In the genomic region with DNA sequence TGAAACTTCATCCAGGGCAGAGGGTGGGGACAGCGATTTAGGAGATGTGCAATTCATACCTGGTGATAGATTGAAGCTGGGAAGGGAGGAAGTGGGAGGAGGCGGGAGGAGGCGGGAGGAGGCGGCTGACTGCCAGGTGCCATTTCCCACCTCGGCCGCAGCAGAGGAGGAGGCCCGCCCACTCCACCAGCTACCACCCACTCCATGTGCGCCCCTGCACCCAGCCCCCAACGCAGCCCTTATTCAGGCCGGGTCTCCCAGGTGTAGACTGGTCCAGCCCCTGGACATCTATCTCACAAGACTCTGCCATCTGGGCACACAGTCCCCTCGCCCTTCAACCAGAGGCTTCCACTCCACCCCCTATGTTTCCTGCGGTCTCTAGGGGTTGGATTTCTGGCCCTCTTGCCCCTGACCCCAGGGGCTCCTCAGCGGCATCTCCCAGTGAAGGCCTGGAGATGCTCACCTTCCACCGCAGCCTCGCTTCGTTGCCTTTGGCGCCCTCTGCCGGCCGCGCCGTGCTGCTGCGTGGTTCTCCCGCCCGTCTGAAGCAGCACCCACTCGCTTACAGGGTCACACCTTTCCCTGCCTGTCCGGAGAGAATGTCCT, we compare ENCODE assay signal across 8 cellular contexts. TPM values are rescaled to one million over a fixed set of nuclear protein-coding genes. Genes with fewer than 3 reads are reported as not detected.
DNase-seq lines count a peak whose midpoint lies in the region; ATAC-seq and TF ChIP-seq lines count a peak whose summit lies in the region.

No MANE protein-coding gene starts in this region.

- ATAC-seq in HG02885 (IDR thresholded peaks at IDR 0.05; ENCODE audit: poor library complexity, unreplicated experiment): peak; percentile 50
- peak; percentile 96 for ATAC-seq in left lobe of liver
- ATAC-seq in HG03457 (IDR thresholded peaks at IDR 0.05; ENCODE audit: unreplicated experiment): no peak

- peak; percentile 98 for TF ChIP-seq CTCF in GM12873 (IDR thresholded peaks at IDR 0.05; ENCODE audit: insufficient read depth, low read depth, low read length, missing control alignments)

- peak; percentile 46 for DNase-seq in NCI-H226
- peak; percentile 74 to 83 for DNase-seq in activated CD4-positive, alpha-beta T cell treated with anti-CD3 and anti-CD28 coated beads for 4 hours
- DNase-seq in cerebellar cortex (ENCODE audit: low spot score): peak; percentile 81
- DNase-seq in left lobe of liver (ENCODE audit: low spot score): peak; percentile 73
- peak; percentile 74 for DNase-seq in stimulated activated CD8-positive, alpha-beta memory T cell treated with anti-CD3 and anti-CD28 coated beads, Interleukin-12 subunit alpha, Interleukin-12 subunit beta, amount 100 ng/mL, for 1 hour (ENCODE audit: low read depth)

RNA-seq across cellular contexts. Expression of a gene that starts 32.6 kb away (rescaled TPM):
- total RNA-seq in left lobe of liver: 2.9 TPM
